In the genomic region with DNA sequence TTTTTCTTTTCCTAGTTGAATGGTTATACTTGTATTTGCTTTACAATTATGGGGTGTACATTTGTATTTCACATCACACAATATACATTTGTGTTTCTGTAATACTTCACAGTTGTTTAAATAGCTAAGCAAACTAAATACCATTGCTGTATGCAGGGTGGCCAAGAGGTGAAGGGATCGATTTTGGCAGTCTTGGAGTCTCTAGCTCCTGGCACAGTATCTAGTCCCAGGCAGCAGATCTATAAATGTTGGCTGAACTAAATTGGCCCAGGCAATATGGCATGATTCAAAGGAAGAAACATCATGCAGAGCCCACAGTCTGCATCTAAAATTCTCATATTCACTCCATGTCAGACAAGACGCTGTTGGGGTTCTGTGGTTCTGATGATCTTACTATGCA, we compare ENCODE assay signal across 16 cellular contexts.
A peak's percentile ranks its signal among the peaks of the same experiment; 100 is the strongest.
DNase-seq lines count a peak whose midpoint lies in the region; ATAC-seq and TF ChIP-seq lines count a peak whose summit lies in the region.
"Had no signal": no experiment of that assay in that cellular context is flagged by ENCODE, and none has a peak within 500 bp of the region (broad histone marks: within the 10 kb centered on the region; RNA-seq: fewer than 3 reads in every experiment).

No MANE protein-coding gene starts in this region.

- in situ Hi-C loops in gastrocnemius medialis (cut with MboI; ENCODE audit: low sequenced_read_pairs in 4 of 4), result no loop called here

- no peak overlapping the region for H2BK5ac ChIP-seq in trophoblast cell (ENCODE audit: low read depth, low read length, poor library complexity)

- no peak overlapping the region for H2BK120ac ChIP-seq in trophoblast cell (ENCODE audit: insufficient read depth, low read length, poor library complexity)

- H4K91ac ChIP-seq in trophoblast cell (ENCODE audit: low read depth, low read length), result peak overlapping the region; percentile 14

- no peak overlapping the region for H2AFZ ChIP-seq in trophoblast cell (ENCODE audit: insufficient read depth, low read length, poor library complexity)

- DNase-seq in left lobe of liver (ENCODE audit: low spot score) (no peak), right lobe of liver (peak in 1 of 3 donors; percentile 46), trophoblast cell (no peak), NCI-H1694 (lab: John Stamatoyannopoulos, UW) (no peak), gastrocnemius medialis (no peak)
- DNase-seq: AML-193; Caco-2; Calu3; CD4-positive, alpha-beta T cell; CD8-positive, alpha-beta T cell; DMS79 treated with DMSO at 0.1 percent for 48 hours; GF-D8 had no signal

- no peaks in the 10 kb centered on the region for H3K9me3 ChIP-seq in right lobe of liver
- H3K9me3 ChIP-seq in trophoblast cell (ENCODE audit: insufficient read depth, low read depth, low read length), result no peaks in the 10 kb centered on the region
- H3K9me3 ChIP-seq in gastrocnemius medialis, result no peaks in the 10 kb centered on the region

- no peaks in the 10 kb centered on the region for H3K79me2 ChIP-seq in trophoblast cell (ENCODE audit: control insufficient read depth, insufficient read depth, low read length, poor library complexity)

- no peak overlapping the region for H3K4me2 ChIP-seq in trophoblast cell (ENCODE audit: low read length)
- H3K4me2 ChIP-seq: A549; BLaER1 treated with 17β-estradiol and CSF1 and Interleukin-3, amounts not matched to agents 10 nM and 100 nM had no signal

- WGBS in right lobe of liver (ENCODE audit: insufficient coverage, low coverage, low lambda C conversion rate, missing lambda C conversion rate), result 61% methylated on average over 2 of the region's 2 CpGs
- no CpG with 5 or more reads among the region's 2 CpGs for WGBS in trophoblast cell (ENCODE audit: extremely low coverage, insufficient coverage, insufficient read length)

- peak; percentile 85 for ATAC-seq in left lobe of liver
- ATAC-seq in right lobe of liver, result peak; percentile 33 to 78 (median 70)
- ATAC-seq in gastrocnemius medialis, result no peak
- ATAC-seq: A549; CD8-positive, alpha-beta T cell had no signal

- no peaks in the 10 kb centered on the region for H3K36me3 ChIP-seq in right lobe of liver
- H3K36me3 ChIP-seq in trophoblast cell (ENCODE audit: control insufficient read depth in 1 of 2, insufficient read depth in 2 of 2, low read length in 2 of 2), result no peaks in the 10 kb centered on the region
- H3K36me3 ChIP-seq in gastrocnemius medialis, result no peaks in the 10 kb centered on the region
- H3K36me3 ChIP-seq: BLaER1 treated with 17β-estradiol and CSF1 and Interleukin-3, amounts not matched to agents 10 nM and 100 nM had no signal

- H3K18ac ChIP-seq in trophoblast cell (ENCODE audit: low read length), result no peak overlapping the region

- H4K12ac ChIP-seq in trophoblast cell (ENCODE audit: low read depth, low read length), result no peak overlapping the region

- no peak overlapping the region for H3K27ac ChIP-seq in right lobe of liver
- no peak overlapping the region for H3K27ac ChIP-seq in trophoblast cell (ENCODE audit: low read depth, low read length)
- H3K27ac ChIP-seq in gastrocnemius medialis, result no peak overlapping the region
- H3K27ac ChIP-seq: 22Rv1; A549; BLaER1 treated with 17β-estradiol and CSF1 and Interleukin-3, amounts not matched to agents 10 nM and 100 nM; C4-2B had no signal

- H3K14ac ChIP-seq in trophoblast cell (ENCODE audit: low read length), result no peak overlapping the region

- TF ChIP-seq CTCF in right lobe of liver (IDR thresholded peaks at IDR 0.05) (no peak), gastrocnemius medialis (IDR thresholded peaks at IDR 0.05 in 4 of 5, conservative IDR thresholded peaks at IDR 0.05 in 1 of 5) (no peak)

- no peak overlapping the region for H2AK5ac ChIP-seq in trophoblast cell (ENCODE audit: low read length)

- H3K4ac ChIP-seq in trophoblast cell (ENCODE audit: low read depth, low read length), result no peak overlapping the region

- H4K8ac ChIP-seq in trophoblast cell (ENCODE audit: low read depth, low read length), result no peak overlapping the region

- peaks cover 8% of the 10 kb centered on the region for H3K79me1 ChIP-seq in trophoblast cell (ENCODE audit: low read length)

- TF ChIP-seq POLR2A in right lobe of liver (IDR thresholded peaks at IDR 0.05) (no peak), gastrocnemius medialis (IDR thresholded peaks at IDR 0.05) (no peak)

- no peak overlapping the region for H3K9ac ChIP-seq in trophoblast cell (ENCODE audit: low read length)
- H3K9ac ChIP-seq: BLaER1 treated with 17β-estradiol and CSF1 and Interleukin-3, amounts not matched to agents 10 nM and 100 nM had no signal

- no peak overlapping the region for H2BK12ac ChIP-seq in trophoblast cell (ENCODE audit: low read length)

- H3K23ac ChIP-seq in trophoblast cell (ENCODE audit: low read length), result no peak overlapping the region

- H3K4me1 ChIP-seq in right lobe of liver, result no peaks in the 10 kb centered on the region
- peaks cover 0 to 3% of the 10 kb centered on the region in 2 experiments for H3K4me1 ChIP-seq in trophoblast cell (ENCODE audit: control insufficient read depth in 1 of 2, insufficient read depth in 2 of 2, low read length in 2 of 2)
- no peaks in the 10 kb centered on the region for H3K4me1 ChIP-seq in gastrocnemius medialis

- no peaks in the 10 kb centered on the region for H3K27me3 ChIP-seq in right lobe of liver
- no peaks in the 10 kb centered on the region for H3K27me3 ChIP-seq in trophoblast cell (ENCODE audit: insufficient read depth, low read length)
- no peaks in the 10 kb centered on the region for H3K27me3 ChIP-seq in gastrocnemius medialis
- H3K27me3 ChIP-seq: BLaER1 treated with 17β-estradiol and CSF1 and Interleukin-3, amounts not matched to agents 10 nM and 100 nM had no signal

- H3K4me3 ChIP-seq in right lobe of liver (no peak overlapping the region), trophoblast cell (ENCODE audit: low read depth, low read length) (no peak overlapping the region), gastrocnemius medialis (no peak overlapping the region)
- H3K4me3 ChIP-seq: A549; BLaER1 treated with 17β-estradiol and CSF1 and Interleukin-3, amounts not matched to agents 10 nM and 100 nM had no signal

- intact Hi-C loops in right lobe of liver (cut with DNase I), result no loop called here
- intact Hi-C loops in gastrocnemius medialis (cut with DNase I; ENCODE audit: low total_unique reads), result no loop called here

Comparison
In these comparisons a context has a peak if more than half of its experiments do, and no peak if none do; other contexts are left out.
1. ATAC-seq: peak in left lobe of liver (single experiment) and right lobe of liver (4 of 4); none in gastrocnemius medialis (0 of 2).